8 cellular contexts compared by ENCODE assay signal in genomic region chr1:52034050-52034384, GRCh38. TPM values are rescaled to one million over a fixed set of nuclear protein-coding genes. Genes with fewer than 3 reads are reported as not detected.
A peak's percentile ranks its signal among the peaks of the same experiment; 100 is the strongest.
DNase-seq lines count a peak whose midpoint lies in the region; ATAC-seq and TF ChIP-seq lines count a peak whose summit lies in the region.

No MANE protein-coding gene starts in this region.

- peak overlapping the region; percentile 95 for H3K27ac Mint-ChIP-seq in T-helper 17 cell

- CTCF ChIA-PET in GM10248 (lab: Yijun Ruan, JAX): interaction anchor here (1.0 kb wide), 1 partner anchor 137 kb away, joined by 3 read pairs; no protein-coding TSS in a partner anchor

- DNase-seq in GM12865 (ENCODE audit: low read depth) (no peak), T-helper 17 cell (no peak), fibroblast of pulmonary artery (ENCODE audit: low read depth) (no peak), gastrocnemius medialis (no peak), hepatic stellate cell (ENCODE audit: low spot score) (no peak), GM10248 (ENCODE audit: extremely low spot score) (no peak)
- DNase-seq in activated CD8-positive, alpha-beta memory T cell treated with anti-CD3 and anti-CD28 coated beads, Interleukin-2, amount 50 U/mL, for 48 hours: no peak

- POLR2A ChIA-PET in GM10248 (lab: Yijun Ruan, JAX): no interaction called here

- H3K4me3 ChIP-seq in GM12865 (ENCODE audit: low read depth, low read length): peak overlapping the region; percentile 82
- H3K4me3 ChIP-seq in fibroblast of pulmonary artery (replicated peaks; ENCODE audit: low read depth, low read length): peak overlapping the region; percentile 91
- peak overlapping the region; percentile 80 to 95 (median 86) for H3K4me3 ChIP-seq in gastrocnemius medialis

- H3K9me3 ChIP-seq in T-helper 17 cell (ENCODE audit: control insufficient read depth, low read length, poor library complexity, severe bottlenecking) (no peaks in the 10 kb centered on the region), gastrocnemius medialis (no peaks in the 10 kb centered on the region)

- H3K36me3 Mint-ChIP-seq in T-helper 17 cell (ENCODE audit: low read depth): peaks cover 2% of the 10 kb centered on the region

- H3K27me3 Mint-ChIP-seq in T-helper 17 cell: no peaks in the 10 kb centered on the region

- in situ Hi-C loops in gastrocnemius medialis (cut with MboI; ENCODE audit: low sequenced_read_pairs in 4 of 4): no loop called here

- peaks cover 0 to under 1% of the 10 kb centered on the region in 2 donors for H3K36me3 ChIP-seq in gastrocnemius medialis

- no peaks in the 10 kb centered on the region for H3K27me3 ChIP-seq in gastrocnemius medialis

- TF ChIP-seq CTCF in GM12865 (IDR thresholded peaks at IDR 0.05; ENCODE audit: insufficient read depth, low read depth, low read length, missing control alignments) (no peak), fibroblast of pulmonary artery (IDR thresholded peaks at IDR 0.05; ENCODE audit: low read length, missing control alignments) (no peak), gastrocnemius medialis (IDR thresholded peaks at IDR 0.05 in 4 of 5, conservative IDR thresholded peaks at IDR 0.05 in 1 of 5) (no peak), GM10248 (IDR thresholded peaks at IDR 0.05; ENCODE audit: control extremely low read depth, extremely low read depth, low read depth, missing control alignments) (no peak)

- peak overlapping the region; percentile 79 to 88 (median 88) for H3K27ac ChIP-seq in gastrocnemius medialis

- peaks cover 15 to 16% of the 10 kb centered on the region in 2 donors for H3K4me1 ChIP-seq in gastrocnemius medialis

- TF ChIP-seq POLR2A in gastrocnemius medialis (IDR thresholded peaks at IDR 0.05): no peak

- ATAC-seq in T-helper 17 cell (no peak), gastrocnemius medialis (no peak), GM18868 (IDR thresholded peaks at IDR 0.05; ENCODE audit: unreplicated experiment) (no peak)

- peaks cover 28% of the 10 kb centered on the region for H3K4me1 Mint-ChIP-seq in T-helper 17 cell

- peak overlapping the region; percentile 93 for H3K4me3 Mint-ChIP-seq in T-helper 17 cell

- intact Hi-C loops in gastrocnemius medialis (cut with DNase I; ENCODE audit: low total_unique reads): no loop called here

RNA-seq across cellular contexts. Expression of gene KTI12, which starts 0.4 kb away (rescaled TPM):
- total RNA-seq in T-helper 17 cell (10 to 100 TPM; 19.9 to 23.2 TPM), gastrocnemius medialis (1 to 10 TPM; 3.4 to 5.9 (median 5.1) TPM)

RNA-seq across cellular contexts. Expression of gene TXNDC12, which starts 21.0 kb away (rescaled TPM):
- total RNA-seq in T-helper 17 cell: 10 to 100 TPM; 23.1 to 24.4 TPM
- total RNA-seq in gastrocnemius medialis: 10 to 100 TPM; 19.8 to 25.3 (median 23.3) TPM

RNA-seq across cellular contexts. Expression of gene BTF3L4, which starts 22.1 kb away (rescaled TPM):
- 10 to 100 TPM; 33.6 to 40.6 TPM for total RNA-seq in T-helper 17 cell
- total RNA-seq in gastrocnemius medialis: 10 to 100 TPM; 68.4 to 92.9 (median 72.4) TPM

RNA-seq across cellular contexts. Expression of gene RAB3B, which starts 43.5 kb away (rescaled TPM):
- total RNA-seq in T-helper 17 cell: under 1 TPM in 1 of 2 donors, not detected in 1; 0.02 TPM
- total RNA-seq in gastrocnemius medialis: under 1 TPM in 2 of 4 donors, not detected in 2; 0.02 to 0.04 TPM
